Comparison of ENCODE assay signal across 16 cellular contexts in the genomic region with DNA sequence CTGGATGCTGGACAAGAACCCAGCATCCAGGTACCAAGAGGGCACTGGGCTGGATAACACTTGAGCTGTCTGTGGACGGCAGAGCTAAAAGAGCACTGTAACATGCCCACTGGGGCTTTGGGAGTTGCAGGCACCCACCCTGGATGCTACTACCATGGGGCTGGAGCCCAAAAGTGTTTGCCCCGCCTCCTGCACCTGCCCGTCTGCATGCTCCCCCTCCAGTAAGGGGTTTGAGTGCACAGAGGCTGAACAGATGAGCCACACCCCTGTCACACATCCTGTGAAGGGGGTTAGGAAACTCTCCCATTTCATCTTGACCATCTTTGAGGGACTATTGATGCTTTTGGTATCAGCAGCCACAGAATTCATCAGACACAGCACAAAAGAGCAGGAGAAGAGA.
DNase-seq lines count a peak whose midpoint lies in the region; ATAC-seq and TF ChIP-seq lines count a peak whose summit lies in the region.
"Had no signal": no experiment of that assay in that cellular context is flagged by ENCODE, and none has a peak within 500 bp of the region (broad histone marks: within the 10 kb centered on the region; RNA-seq: fewer than 3 reads in every experiment).

No MANE protein-coding gene starts in this region.

- H2AFZ ChIP-seq in mesenchymal stem cell (ENCODE audit: low read depth, low read length) = no peak overlapping the region

- no peak overlapping the region for H4K91ac ChIP-seq in mesenchymal stem cell (ENCODE audit: low read length)

- intact Hi-C loops in mucosa of descending colon (cut with DNase I, micrococcal nuclease) = no loop called here

- no peak overlapping the region for H3K18ac ChIP-seq in mesenchymal stem cell (ENCODE audit: low read depth in 1 of 2, low read length in 2 of 2)

- no peaks in the 10 kb centered on the region for H3K9me3 Mint-ChIP-seq in stimulated activated memory B cell treated with anti-CD40 and anti-IgM and Interleukin-4, amounts not matched to agents 10 μg/mL and 1 μg/mL and 100 μg/mL, for 72 hours
- H3K9me3 Mint-ChIP-seq: CD14-positive monocyte had no signal

- H3K27ac ChIP-seq in BLaER1 (no peak overlapping the region), mesenchymal stem cell (ENCODE audit: low read length, poor library complexity, severe bottlenecking) (no peak overlapping the region)

- H3K14ac ChIP-seq in mesenchymal stem cell (ENCODE audit: low read length in 2 of 2) = no peak overlapping the region

- no peak overlapping the region for H3K27ac Mint-ChIP-seq in T-helper 17 cell
- H3K27ac Mint-ChIP-seq in stimulated activated memory B cell treated with anti-CD40 and anti-IgM and Interleukin-4, amounts not matched to agents 10 μg/mL and 1 μg/mL and 100 μg/mL, for 72 hours = peak overlapping the region; percentile 8
- H3K27ac Mint-ChIP-seq: CD4-positive, alpha-beta memory T cell had no signal

- peaks cover 4% of the 10 kb centered on the region for H3K36me3 Mint-ChIP-seq in T-helper 17 cell (ENCODE audit: low read depth)
- no peaks in the 10 kb centered on the region for H3K36me3 Mint-ChIP-seq in stimulated activated memory B cell treated with anti-CD40 and anti-IgM and Interleukin-4, amounts not matched to agents 10 μg/mL and 1 μg/mL and 100 μg/mL, for 72 hours
- H3K36me3 Mint-ChIP-seq: CD14-positive monocyte; CD4-positive, alpha-beta memory T cell had no signal

- H4K20me1 ChIP-seq in BLaER1 = no peaks in the 10 kb centered on the region

- H3K4me1 ChIP-seq in BLaER1 (peaks cover 4% of the 10 kb centered on the region; the same call in 1 of the 2 replicates), mesenchymal stem cell (ENCODE audit: control insufficient read depth, insufficient read depth, low read depth, low read length) (no peaks in the 10 kb centered on the region), mucosa of descending colon (ENCODE audit: low read depth) (no peaks in the 10 kb centered on the region)
- H3K4me1 ChIP-seq: HAP-1 had no signal

- H2AK5ac ChIP-seq in mesenchymal stem cell (ENCODE audit: low read length, severe bottlenecking) = peak overlapping the region; percentile 79

- H3K79me1 ChIP-seq in mesenchymal stem cell (replicated peaks; ENCODE audit: low read length, poor library complexity, severe bottlenecking) = no peaks in the 10 kb centered on the region

- no peaks in the 10 kb centered on the region for H3K36me3 ChIP-seq in BLaER1
- H3K36me3 ChIP-seq in mesenchymal stem cell (ENCODE audit: control insufficient read depth in 1 of 2, insufficient read depth in 2 of 2, low read depth in 1 of 2, low read length in 2 of 2) = no peaks in the 10 kb centered on the region
- no peaks in the 10 kb centered on the region for H3K36me3 ChIP-seq in mucosa of descending colon (ENCODE audit: low read depth)
- H3K36me3 ChIP-seq: HAP-1 had no signal

- no peak overlapping the region for H2BK120ac ChIP-seq in mesenchymal stem cell (ENCODE audit: low read depth, low read length)

- H3K4me2 ChIP-seq in BLaER1 (0 out of 2 replicates have a peak overlapping the region, but pooled peaks have one; percentile 15), mesenchymal stem cell (ENCODE audit: low read length, poor library complexity, severe bottlenecking) (no peak overlapping the region)

- H3K4me3 ChIP-seq in BLaER1 (no peak overlapping the region), mesenchymal stem cell (ENCODE audit: insufficient read depth in 1 of 2, low read depth in 1 of 2, low read length in 2 of 2) (no peak overlapping the region), mucosa of descending colon (no peak overlapping the region)
- H3K4me3 ChIP-seq: HAP-1 had no signal

- H3K4ac ChIP-seq in mesenchymal stem cell (ENCODE audit: low read depth in 1 of 2, low read length in 2 of 2) = no peak overlapping the region

- H2BK15ac ChIP-seq in mesenchymal stem cell (ENCODE audit: low read depth, poor library complexity, severe bottlenecking) = no peak overlapping the region

- H3K27me3 Mint-ChIP-seq in T-helper 17 cell = peaks cover 14% of the 10 kb centered on the region
- no peaks in the 10 kb centered on the region for H3K27me3 Mint-ChIP-seq in stimulated activated memory B cell treated with anti-CD40 and anti-IgM and Interleukin-4, amounts not matched to agents 10 μg/mL and 1 μg/mL and 100 μg/mL, for 72 hours

- no peaks in the 10 kb centered on the region for H3K9me3 ChIP-seq in BLaER1
- no peaks in the 10 kb centered on the region for H3K9me3 ChIP-seq in T-helper 17 cell (ENCODE audit: control insufficient read depth, low read length, poor library complexity, severe bottlenecking)
- no peaks in the 10 kb centered on the region for H3K9me3 ChIP-seq in mesenchymal stem cell (ENCODE audit: control insufficient read depth, low read length)
- H3K9me3 ChIP-seq in mucosa of descending colon = no peaks in the 10 kb centered on the region
- H3K9me3 ChIP-seq: HAP-1 had no signal

- 93% methylated on average over 3 of the region's 3 CpGs for WGBS in mesenchymal stem cell

- no peak overlapping the region for H4K8ac ChIP-seq in mesenchymal stem cell (ENCODE audit: low read length)

- H3K9ac ChIP-seq in BLaER1 = no peak overlapping the region
- H3K9ac ChIP-seq in mesenchymal stem cell (ENCODE audit: low read length) = no peak overlapping the region

- no peak overlapping the region for H3K23ac ChIP-seq in mesenchymal stem cell (ENCODE audit: low read length in 2 of 2)

- H2BK12ac ChIP-seq in mesenchymal stem cell (ENCODE audit: low read length in 2 of 2) = no peak overlapping the region

- no peak for TF ChIP-seq CTCF in mucosa of descending colon (IDR thresholded peaks at IDR 0.05)

- H3K27me3 ChIP-seq in BLaER1 (no peaks in the 10 kb centered on the region), mesenchymal stem cell (ENCODE audit: control insufficient read depth in 1 of 2, insufficient read depth in 1 of 2, low read length in 2 of 2) (no peaks in the 10 kb centered on the region)

- ATAC-seq in T-helper 17 cell (no peak), mucosa of descending colon (no peak), HG03039 (IDR thresholded peaks at IDR 0.05; ENCODE audit: unreplicated experiment) (no peak)
- ATAC-seq in stimulated activated memory B cell treated with anti-CD40 and anti-IgM and Interleukin-4, amounts not matched to agents 10 μg/mL and 1 μg/mL and 100 μg/mL, for 72 hours = no peak
- ATAC-seq: HepG2 had no signal

- H3K4me1 Mint-ChIP-seq in T-helper 17 cell = no peaks in the 10 kb centered on the region
- H3K4me1 Mint-ChIP-seq in stimulated activated memory B cell treated with anti-CD40 and anti-IgM and Interleukin-4, amounts not matched to agents 10 μg/mL and 1 μg/mL and 100 μg/mL, for 72 hours = peaks cover 26% of the 10 kb centered on the region

- no peak overlapping the region for H2BK5ac ChIP-seq in mesenchymal stem cell (ENCODE audit: low read depth, low read length, poor library complexity, severe bottlenecking)

- DNase-seq in T-helper 17 cell (no peak), mesenchymal stem cell (no peak), mucosa of descending colon (no peak)
- no peak for DNase-seq in stimulated activated CD8-positive, alpha-beta memory T cell treated with anti-CD3 and anti-CD28 coated beads, Interleukin-4, amount 100 ng/mL, for 48 hours
- DNase-seq: ACHN; CD4-positive, alpha-beta memory T cell; DMS153; DMS79 treated with DMSO at 0.1 percent for 48 hours; GF-D8; KG1 had no signal

- H3K4me3 Mint-ChIP-seq in T-helper 17 cell = peak overlapping the region; percentile 16
- H3K4me3 Mint-ChIP-seq in stimulated activated memory B cell treated with anti-CD40 and anti-IgM and Interleukin-4, amounts not matched to agents 10 μg/mL and 1 μg/mL and 100 μg/mL, for 72 hours = peak overlapping the region; percentile 6
- H3K4me3 Mint-ChIP-seq: CD4-positive, alpha-beta memory T cell had no signal
